8 cellular contexts compared by ENCODE assay signal in the genomic region with DNA sequence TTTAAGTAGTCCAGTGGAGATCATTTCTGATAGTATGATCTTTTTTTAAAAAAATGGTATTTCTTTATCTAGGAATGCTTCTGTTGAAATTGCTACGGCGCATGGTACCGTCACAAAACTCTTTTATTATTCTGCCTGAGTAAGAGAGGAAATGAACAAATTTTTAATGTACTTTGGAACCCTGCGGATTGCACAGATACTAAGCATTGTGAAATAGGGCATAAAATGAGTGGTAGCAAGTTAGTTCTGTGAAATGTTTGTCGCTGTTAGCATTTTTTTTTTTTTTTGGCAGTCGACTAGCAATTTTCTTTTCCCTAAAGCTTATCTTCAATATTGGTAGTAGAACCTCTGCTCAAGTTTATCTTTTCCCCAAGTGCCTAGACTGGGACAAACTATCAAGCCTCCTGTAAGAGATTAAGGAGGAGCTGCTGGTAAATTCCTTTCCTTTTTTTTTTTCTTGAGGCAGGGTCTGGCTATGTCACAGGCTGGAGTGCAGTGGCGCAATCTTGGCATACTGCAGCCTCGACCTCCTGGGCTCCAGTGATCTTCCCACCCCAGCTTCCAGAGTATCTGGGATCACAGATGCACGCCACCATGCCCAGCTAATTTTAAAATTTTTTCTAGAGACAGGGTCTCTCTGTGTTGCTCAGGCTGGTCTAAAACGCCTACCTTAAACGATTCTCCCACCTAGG. TPM values are rescaled to one million over a fixed set of nuclear protein-coding genes. Genes with fewer than 3 reads are reported as not detected.
DNase-seq lines count a peak whose midpoint lies in the region; ATAC-seq and TF ChIP-seq lines count a peak whose summit lies in the region.

No MANE protein-coding gene starts in this region.

- WGBS in stomach, 5 donors: 60 to 66% (median 62%) methylated on average over 11 of the region's 11 CpGs

- no peaks in the 10 kb centered on the region; the same call in 1 of the 2 replicates for H3K36me3 Mint-ChIP-seq in HFFc6 (ENCODE audit: low read depth)

- no peaks in the 10 kb centered on the region for H3K36me3 ChIP-seq in ascending aorta
- H3K36me3 ChIP-seq in stomach: no peaks in the 10 kb centered on the region

- H3K4me3 Mint-ChIP-seq in HFFc6: peak overlapping the region; percentile 93

- H3K4me3 ChIP-seq in ascending aorta (peak overlapping the region; percentile 93 to 100), stomach (peak overlapping the region in 2 of 4 donors; percentile 96 to 97)

- H3K27ac ChIP-seq in ascending aorta (peak overlapping the region; percentile 84 to 95), stomach (peak overlapping the region in 4 of 5 donors; percentile 90 to 95 (median 93))

- no peaks in the 10 kb centered on the region; the same call in 1 of the 2 replicates for H3K27me3 Mint-ChIP-seq in HFFc6 (ENCODE audit: insufficient read depth)

- peak; percentile 47 for DNase-seq in HFFc6
- no peak for DNase-seq in ascending aorta (ENCODE audit: low spot score in 2 of 2)
- DNase-seq in hepatic stellate cell (ENCODE audit: low spot score): peak; percentile 26
- no peak for DNase-seq in stomach
- DNase-seq in superior temporal gyrus (ENCODE audit: extremely low spot score): no peak

- no peaks in the 10 kb centered on the region for H3K9me3 Mint-ChIP-seq in HFFc6

- H3K27me3 ChIP-seq in ascending aorta (no peaks in the 10 kb centered on the region), stomach (no peaks in the 10 kb centered on the region)

- H3K9me3 ChIP-seq in ascending aorta: no peaks in the 10 kb centered on the region
- H3K9me3 ChIP-seq in stomach: no peaks in the 10 kb centered on the region

- peak overlapping the region; percentile 82 for H3K27ac Mint-ChIP-seq in HFFc6

- peaks cover 43% of the 10 kb centered on the region for H3K4me1 Mint-ChIP-seq in HFFc6 (ENCODE audit: low read depth)

- intact Hi-C loops in ascending aorta (cut with DNase I): loop anchor here (5.0 to 10.0 kb wide), 3 partner anchors 118 to 917 kb away; a partner anchor contains a TSS
- intact Hi-C loops in stomach (cut with DNase I; ENCODE audit: low total_unique reads): no loop called here

- TF ChIP-seq EP300 in stomach (IDR thresholded peaks at IDR 0.05): no peak

- TF ChIP-seq POLR2A in stomach (IDR thresholded peaks at IDR 0.05): no peak

- TF ChIP-seq CTCF in HFFc6 (IDR thresholded peaks at IDR 0.05) (no peak), ascending aorta (IDR thresholded peaks at IDR 0.05) (no peak), stomach (IDR thresholded peaks at IDR 0.05) (no peak)

- H3K4me1 ChIP-seq in ascending aorta: peaks cover 5 to 20% of the 10 kb centered on the region in 2 donors
- H3K4me1 ChIP-seq in stomach: peaks cover 11 to 47% (median 36%) of the 10 kb centered on the region in 4 donors

- no peak for ATAC-seq in GM18517 (IDR thresholded peaks at IDR 0.05; ENCODE audit: unreplicated experiment)
- no peak for ATAC-seq in HG03571 (IDR thresholded peaks at IDR 0.05; ENCODE audit: unreplicated experiment)
- no peak for ATAC-seq in HG03521 (IDR thresholded peaks at IDR 0.05; ENCODE audit: unreplicated experiment)

RNA-seq across cellular contexts. Expression of a gene that starts 2.2 kb away (rescaled TPM):
- total RNA-seq in HFFc6 (2021; fragmentation: NEBNext Ultra II Directional; extraction: Animal tissue kit (Norgen Biotek cat#: 25700)): 10 to 100 TPM; 47.7 to 54.8 (median 54.0) TPM
- 95.0 TPM for total RNA-seq in ascending aorta
- 10 to 100 TPM; 17.1 to 83.5 (median 47.7) TPM for total RNA-seq in stomach
- polyA plus RNA-seq in stomach: 10 to 100 TPM in 1 of 3 donors, 1 to 10 TPM in 2; 6.0 to 10.7 (median 9.4) TPM

RNA-seq across cellular contexts. Expression of a gene that starts 3.0 kb away (rescaled TPM):
- 10 to 100 TPM; 28.0 to 32.8 (median 30.2) TPM for total RNA-seq in HFFc6 (2021; fragmentation: NEBNext Ultra II Directional; extraction: Animal tissue kit (Norgen Biotek cat#: 25700))
- total RNA-seq in ascending aorta: 20.0 TPM
- total RNA-seq in stomach: 10 to 100 TPM in 4 of 5 donors, 1 to 10 TPM in 1; 9.3 to 73.5 (median 50.0) TPM
- 10 to 100 TPM; 17.6 to 33.9 (median 23.8) TPM for polyA plus RNA-seq in stomach

RNA-seq across cellular contexts. Expression of a gene that starts 56.0 kb away (rescaled TPM):
- 10 to 100 TPM; 14.7 to 32.0 (median 28.6) TPM for total RNA-seq in HFFc6 (2021; fragmentation: NEBNext Ultra II Directional; extraction: Animal tissue kit (Norgen Biotek cat#: 25700))
- total RNA-seq in ascending aorta (0.53 TPM), stomach (10 to 100 TPM in 3 of 5 donors, 1 to 10 TPM in 1, under 1 TPM in 1; 0.58 to 72.4 (median 19.1) TPM)
- polyA plus RNA-seq in stomach: 10 to 100 TPM in 1 of 3 donors, 1 to 10 TPM in 2; 5.9 to 13.1 (median 6.3) TPM

Comparison
In these comparisons a context has a peak if more than half of its experiments do, and no peak if none do; other contexts are left out.
1. DNase-seq: peak in HFFc6 (single experiment) and hepatic stellate cell (single experiment); none in ascending aorta (0 of 2), stomach (single experiment) and superior temporal gyrus (single experiment).